Comparison of ENCODE assay signal across 11 cellular contexts in genomic region chr15:32908921-32909320, GRCh38.
A peak's percentile ranks its signal among the peaks of the same experiment; 100 is the strongest.
DNase-seq lines count a peak whose midpoint lies in the region; ATAC-seq and TF ChIP-seq lines count a peak whose summit lies in the region.
"Had no signal": no experiment of that assay in that cellular context is flagged by ENCODE, and none has a peak within 500 bp of the region (broad histone marks: within the 10 kb centered on the region; RNA-seq: fewer than 3 reads in every experiment).

No MANE protein-coding gene starts in this region.

- H3K79me2 ChIP-seq in OCI-LY1 (ENCODE audit: insufficient read depth, low read length), result no peaks in the 10 kb centered on the region

- no peak overlapping the region for H2AFZ ChIP-seq in OCI-LY1 (ENCODE audit: low read length)

- TF ChIP-seq CTCF in OCI-LY1 (IDR thresholded peaks at IDR 0.05; ENCODE audit: low read length), result no peak
- TF ChIP-seq CTCF in lower lobe of right lung (IDR thresholded peaks at IDR 0.05), result no peak

- H3K4me1 ChIP-seq in OCI-LY1 (ENCODE audit: insufficient read depth, low read length, severe bottlenecking) (peaks cover 19% of the 10 kb centered on the region), lower lobe of right lung (peaks cover 6% of the 10 kb centered on the region)

- peak overlapping the region; percentile 33; the same call in 1 of the 2 replicates for H3K4me2 ChIP-seq in OCI-LY1 (ENCODE audit: low read length)

- no peak overlapping the region for H3K4me3 ChIP-seq in OCI-LY1 (ENCODE audit: low read depth, low read length, poor library complexity, severe bottlenecking)
- H3K4me3 ChIP-seq in lower lobe of right lung, result no peak overlapping the region

- no peaks in the 10 kb centered on the region for H4K20me1 ChIP-seq in OCI-LY1 (ENCODE audit: insufficient read depth, low read length)

- H3K36me3 ChIP-seq in OCI-LY1 (ENCODE audit: insufficient read depth, low read length) (no peaks in the 10 kb centered on the region), lower lobe of right lung (peaks cover 7% of the 10 kb centered on the region)

- no peaks in the 10 kb centered on the region for H3K9me3 ChIP-seq in OCI-LY1 (ENCODE audit: low read length)
- H3K9me3 ChIP-seq in lower lobe of right lung, result no peaks in the 10 kb centered on the region

- no peaks in the 10 kb centered on the region for H3F3A ChIP-seq in OCI-LY1 (ENCODE audit: insufficient read depth, low read length)

- intact Hi-C loops in lower lobe of right lung (cut with DNase I), result no loop called here

- no peak overlapping the region for H3K27ac ChIP-seq in OCI-LY1 (ENCODE audit: low read depth, low read length, poor library complexity, severe bottlenecking)
- peak overlapping the region; percentile 33 for H3K27ac ChIP-seq in lower lobe of right lung

- no peak overlapping the region for H3K9ac ChIP-seq in OCI-LY1 (ENCODE audit: low read length)

- H3K9me2 ChIP-seq in OCI-LY1 (ENCODE audit: low read depth, low read length), result no peaks in the 10 kb centered on the region

- H3K27me3 ChIP-seq in OCI-LY1 (ENCODE audit: insufficient read depth, low read length) (no peaks in the 10 kb centered on the region), lower lobe of right lung (ENCODE audit: low read depth) (no peaks in the 10 kb centered on the region)

- ATAC-seq in GM18517 (IDR thresholded peaks at IDR 0.05; ENCODE audit: unreplicated experiment), result peak; percentile 8
- ATAC-seq in HG02759 (IDR thresholded peaks at IDR 0.05; ENCODE audit: unreplicated experiment), result peak; percentile 22
- ATAC-seq in lower lobe of right lung, result peak; percentile 41 to 45
- no peak for ATAC-seq in HG02981 (IDR thresholded peaks at IDR 0.05; ENCODE audit: unreplicated experiment)

- DNase-seq in lower lobe of right lung, result no peak
- no peak for DNase-seq in hypothalamus (lab: John Stamatoyannopoulos, UW)
- no peak for DNase-seq in stimulated activated CD4-positive, alpha-beta T cell treated with anti-CD3 and anti-CD28 coated beads, Interleukin-2, amount 100 ng/mL, for 48 hours
- DNase-seq in DMS114 treated with DMSO at 0.1 percent for 48 hours (lab: John Stamatoyannopoulos, UW; ENCODE audit: unreplicated experiment), result no peak
- DNase-seq: activated CD4-positive, alpha-beta memory T cell treated with anti-CD3 and anti-CD28 coated beads for 36 hours; CD8-positive, alpha-beta memory T cell; stimulated activated CD4-positive, alpha-beta T cell treated with anti-CD3 and anti-CD28 coated beads, Interleukin-4, amount 100 ng/mL, for 1 hour had no signal
